16 cellular contexts compared by ENCODE assay signal in genomic region chr10:70227548-70228320, GRCh38. TPM values are rescaled to one million over a fixed set of nuclear protein-coding genes. Genes with fewer than 3 reads are reported as not detected.
DNase-seq lines count a peak whose midpoint lies in the region; ATAC-seq, FAIRE-seq and TF ChIP-seq lines count a peak whose summit lies in the region.
"Had no signal": no experiment of that assay in that cellular context is flagged by ENCODE, and none has a peak within 500 bp of the region (broad histone marks: within the 10 kb centered on the region; RNA-seq: fewer than 3 reads in every experiment).

No MANE protein-coding gene starts in this region.

- in situ Hi-C loops in gastrocnemius medialis (cut with MboI; ENCODE audit: low sequenced_read_pairs in 4 of 4) = loop anchor here in 3 of 4 donors (5.0 to 10.0 kb wide), 2 partner anchors 47 to 135 kb away; no protein-coding TSS in a partner anchor

- H3K27ac ChIP-seq in gastrocnemius medialis (peak overlapping the region; percentile 11 to 25 (median 18)), tibial artery (peak overlapping the region in 1 of 2 donors; percentile 19)
- H3K27ac ChIP-seq: BLaER1, cardiac muscle cell had no signal

- H3K9me3 ChIP-seq in gastrocnemius medialis = no peaks in the 10 kb centered on the region
- H3K9me3 ChIP-seq in MG63 = no peaks in the 10 kb centered on the region
- H3K9me3 ChIP-seq in tibial artery = no peaks in the 10 kb centered on the region
- H3K9me3 ChIP-seq: BLaER1 had no signal

- H3K27me3 ChIP-seq in gastrocnemius medialis (no peaks in the 10 kb centered on the region), MG63 (no peaks in the 10 kb centered on the region), tibial artery (no peaks in the 10 kb centered on the region)
- H3K27me3 ChIP-seq: BLaER1, cardiac muscle cell had no signal

- H3K4me1 ChIP-seq in gastrocnemius medialis (peaks cover 18 to 19% of the 10 kb centered on the region in 2 donors), tibial artery (peaks cover 0 to 31% (median 10%) of the 10 kb centered on the region in 4 donors)

- H3K4me3 ChIP-seq in gastrocnemius medialis (no peak overlapping the region), MG63 (no peak overlapping the region), tibial artery (no peak overlapping the region)
- H3K4me3 ChIP-seq: BLaER1, cardiac muscle cell had no signal

- intact Hi-C loops in gastrocnemius medialis (cut with DNase I; ENCODE audit: low total_unique reads) = no loop called here
- intact Hi-C loops in tibial artery (cut with DNase I; ENCODE audit: low total_unique reads) = no loop called here

- no peak for TF ChIP-seq CTCF in gastrocnemius medialis (IDR thresholded peaks at IDR 0.05 in 4 of 5, conservative IDR thresholded peaks at IDR 0.05 in 1 of 5)
- no peak for TF ChIP-seq CTCF in tibial artery (IDR thresholded peaks at IDR 0.05)

- no peak for TF ChIP-seq POLR2A in H54 (IDR thresholded peaks at IDR 0.05; ENCODE audit: low read depth, low read length)
- TF ChIP-seq POLR2A in gastrocnemius medialis (IDR thresholded peaks at IDR 0.05) = no peak

- H3K36me3 ChIP-seq in gastrocnemius medialis (peaks cover 0 to 14% of the 10 kb centered on the region in 2 donors), MG63 (peaks cover 53% of the 10 kb centered on the region), tibial artery (no peaks in the 10 kb centered on the region)

- no peak for ATAC-seq in gastrocnemius medialis

- FAIRE-seq in H54 (lab: Jason Lieb, UNC) = peak; percentile 33
- FAIRE-seq: G401.6 had no signal

- DNase-seq in H54 (ENCODE audit: insufficient read length, low spot score) (no peak), astrocyte of the hippocampus (ENCODE audit: low read depth, low spot score) (peak; percentile 75), iris pigment epithelial cell (ENCODE audit: low read depth) (peak; percentile 29), gastrocnemius medialis (no peak), GM03348 (ENCODE audit: low spot score) (no peak), MG63 (no peak), tibial artery (no peak), EL (no peak)
- DNase-seq: activated CD4-positive, alpha-beta T cell treated with anti-CD3 and anti-CD28 coated beads for 4 hours; activated effector memory CD4-positive, alpha-beta T cell treated with Interleukin-2 at 50 U/mL for 16 hours; islet precursor cell had no signal

RNA-seq across cellular contexts. Expression of gene PPA1, which starts 5.5 kb away (rescaled TPM):
- total RNA-seq in gastrocnemius medialis = 100 to 1,000 TPM in 1 of 4 donors, 10 to 100 TPM in 3; 73.9 to 146 (median 95.3) TPM
- total RNA-seq in MG63 (2014; rRNA removed; shearing (Covaris generic); ENCODE audit: low replicate concordance) = 437 and 481 TPM in 2 replicates

RNA-seq across cellular contexts. Expression of gene NPFFR1, which starts 56.1 kb away (rescaled TPM):
- total RNA-seq in gastrocnemius medialis = under 1 TPM in 1 of 4 donors, not detected in 3; 0.03 TPM
- total RNA-seq in MG63 (2014; rRNA removed; shearing (Covaris generic); ENCODE audit: low replicate concordance) = not detected in 2 replicates
- total RNA-seq: cardiac muscle cell, LHCN-M2, OCI-LY7 had no signal

RNA-seq across cellular contexts. Expression of gene SAR1A, which starts 57.4 kb away (rescaled TPM):
- 10 to 100 TPM; 53.9 to 64.4 (median 59.5) TPM for total RNA-seq in gastrocnemius medialis
- 55.6 and 67.0 TPM in 2 replicates for total RNA-seq in MG63 (2014; rRNA removed; shearing (Covaris generic); ENCODE audit: low replicate concordance)

Comparison
In these comparisons a context has a peak if more than half of its experiments do, and no peak if none do; other contexts are left out.
1. DNase-seq: peak in astrocyte of the hippocampus (single experiment) and iris pigment epithelial cell (single experiment); none in H54 (single experiment), gastrocnemius medialis (0 of 2), GM03348 (single experiment), MG63 (single experiment), tibial artery (0 of 2) and EL (single experiment).